8 cellular contexts compared by ENCODE assay signal in the genomic region with DNA sequence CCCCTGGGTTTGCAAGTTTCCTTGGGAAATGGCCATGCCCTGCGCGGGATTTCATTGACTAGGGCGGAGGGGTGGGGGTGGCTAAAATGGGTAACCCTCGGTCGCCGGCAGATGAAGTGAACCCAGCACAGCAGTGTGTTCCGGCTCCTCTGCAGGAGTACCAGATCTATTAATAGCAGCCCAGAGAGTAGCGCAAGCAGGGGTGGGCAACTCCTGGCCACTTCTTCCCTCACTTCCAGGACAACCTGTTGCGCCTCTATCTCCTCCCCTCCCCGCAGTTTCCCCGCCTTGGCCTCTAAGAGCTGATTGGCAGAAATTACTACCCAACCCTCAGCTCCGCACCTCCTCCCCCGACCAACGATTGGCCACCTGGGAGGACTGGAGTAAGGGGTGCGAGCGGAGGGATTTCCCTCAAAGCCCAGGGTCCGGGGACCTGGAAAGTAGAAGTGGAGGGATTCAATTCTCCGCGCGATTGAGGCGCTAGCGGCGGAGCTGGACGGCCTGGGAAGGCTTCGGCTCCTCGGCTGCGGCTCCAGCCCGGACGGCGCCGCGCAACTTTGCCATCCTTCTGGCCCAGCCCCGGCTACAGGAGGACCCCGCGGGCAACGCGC. TPM values are rescaled to one million over a fixed set of nuclear protein-coding genes. Genes with fewer than 3 reads are reported as not detected.
DNase-seq lines count a peak whose midpoint lies in the region; ATAC-seq and TF ChIP-seq lines count a peak whose summit lies in the region.

A gene with protein sequence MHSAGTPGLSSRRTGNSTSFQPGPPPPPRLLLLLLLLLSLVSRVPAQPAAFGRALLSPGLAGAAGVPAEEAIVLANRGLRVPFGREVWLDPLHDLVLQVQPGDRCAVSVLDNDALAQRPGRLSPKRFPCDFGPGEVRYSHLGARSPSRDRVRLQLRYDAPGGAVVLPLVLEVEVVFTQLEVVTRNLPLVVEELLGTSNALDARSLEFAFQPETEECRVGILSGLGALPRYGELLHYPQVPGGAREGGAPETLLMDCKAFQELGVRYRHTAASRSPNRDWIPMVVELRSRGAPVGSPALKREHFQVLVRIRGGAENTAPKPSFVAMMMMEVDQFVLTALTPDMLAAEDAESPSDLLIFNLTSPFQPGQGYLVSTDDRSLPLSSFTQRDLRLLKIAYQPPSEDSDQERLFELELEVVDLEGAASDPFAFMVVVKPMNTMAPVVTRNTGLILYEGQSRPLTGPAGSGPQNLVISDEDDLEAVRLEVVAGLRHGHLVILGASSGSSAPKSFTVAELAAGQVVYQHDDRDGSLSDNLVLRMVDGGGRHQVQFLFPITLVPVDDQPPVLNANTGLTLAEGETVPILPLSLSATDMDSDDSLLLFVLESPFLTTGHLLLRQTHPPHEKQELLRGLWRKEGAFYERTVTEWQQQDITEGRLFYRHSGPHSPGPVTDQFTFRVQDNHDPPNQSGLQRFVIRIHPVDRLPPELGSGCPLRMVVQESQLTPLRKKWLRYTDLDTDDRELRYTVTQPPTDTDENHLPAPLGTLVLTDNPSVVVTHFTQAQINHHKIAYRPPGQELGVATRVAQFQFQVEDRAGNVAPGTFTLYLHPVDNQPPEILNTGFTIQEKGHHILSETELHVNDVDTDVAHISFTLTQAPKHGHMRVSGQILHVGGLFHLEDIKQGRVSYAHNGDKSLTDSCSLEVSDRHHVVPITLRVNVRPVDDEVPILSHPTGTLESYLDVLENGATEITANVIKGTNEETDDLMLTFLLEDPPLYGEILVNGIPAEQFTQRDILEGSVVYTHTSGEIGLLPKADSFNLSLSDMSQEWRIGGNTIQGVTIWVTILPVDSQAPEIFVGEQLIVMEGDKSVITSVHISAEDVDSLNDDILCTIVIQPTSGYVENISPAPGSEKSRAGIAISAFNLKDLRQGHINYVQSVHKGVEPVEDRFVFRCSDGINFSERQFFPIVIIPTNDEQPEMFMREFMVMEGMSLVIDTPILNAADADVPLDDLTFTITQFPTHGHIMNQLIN (N-terminal part only) (plus strand): TSS at position 443 of the 611 bp plus-strand sequence. CDS start 268 bp downstream, outside the sequence.

- peaks cover 2% of the 10 kb centered on the region for H3K27me3 Mint-ChIP-seq in neural crest cell (ENCODE audit: low read depth)

- no peak within 1 kb of the TSS for H3K27ac ChIP-seq in Peyer's patch

- H3K9me3 Mint-ChIP-seq in neural crest cell, result peaks cover 4% of the 10 kb centered on the region

- ATAC-seq in Right ventricle myocardium inferior (peak; percentile 56), GM21390 (IDR thresholded peaks at IDR 0.05; ENCODE audit: unreplicated experiment) (no peak)

- no peak for TF ChIP-seq POLR2A in Peyer's patch (IDR thresholded peaks at IDR 0.05)

- no peak within 1 kb of the TSS for H3K27ac Mint-ChIP-seq in neural crest cell (ENCODE audit: unreplicated experiment)

- H3K36me3 ChIP-seq in Peyer's patch, result no peaks in the 10 kb centered on the region

- H3K4me1 Mint-ChIP-seq in neural crest cell, result peaks cover 20% of the 10 kb centered on the region

- H3K36me3 Mint-ChIP-seq in neural crest cell (ENCODE audit: low read depth), result peaks cover 20% of the 10 kb centered on the region

- H3K4me3 Mint-ChIP-seq in neural crest cell, result peak within 1 kb of the TSS; percentile 98

- DNase-seq in Right ventricle myocardium inferior (ENCODE audit: missing footprints) (no peak), cardiac septum (ENCODE audit: low spot score) (no peak), Peyer's patch (peak in 1 of 3 donors; percentile 50), fibroblast of villous mesenchyme (ENCODE audit: low read depth) (peak; percentile 8), neural crest cell (ENCODE audit: low read depth, low spot score) (peak; percentile 75), SK-N-DZ (ENCODE audit: low spot score) (no peak)
- DNase-seq in activated CD4-positive, alpha-beta T cell treated with anti-CD3 and anti-CD28 coated beads, Interleukin-2, amount 50 U/mL, for 4 hours, result no peak

- H3K9me3 ChIP-seq in Peyer's patch, result no peaks in the 10 kb centered on the region

- intact Hi-C loops in Right ventricle myocardium inferior (cut with DNase I) (loop anchor here (2.0 to 5.0 kb wide), 2 partner anchors 76 to 186 kb away; no protein-coding TSS in a partner anchor), cardiac septum (cut with DNase I) (loop anchor here (5.0 kb wide), 1 partner anchor 81 kb away; no protein-coding TSS in a partner anchor)

- H3K4me1 ChIP-seq in Peyer's patch, result peaks cover 0 to 14% (median 0%) of the 10 kb centered on the region in 4 donors

- peak within 1 kb of the TSS in 3 of 4 donors; percentile 12 to 47 (median 33) for H3K4me3 ChIP-seq in Peyer's patch
- peak within 1 kb of the TSS; percentile 17 for H3K4me3 ChIP-seq in fibroblast of villous mesenchyme (ENCODE audit: low read depth, low read length)

- TF ChIP-seq CTCF in Peyer's patch (IDR thresholded peaks at IDR 0.05), result no peak
- no peak for TF ChIP-seq CTCF in fibroblast of villous mesenchyme (IDR thresholded peaks at IDR 0.05; ENCODE audit: insufficient read depth, low read depth, low read length)
- no peak for TF ChIP-seq CTCF in neural crest cell (conservative IDR thresholded peaks at IDR 0.05)

- no peaks in the 10 kb centered on the region for H3K27me3 ChIP-seq in Peyer's patch

RNA-seq across cellular contexts. Expression of the gene that starts here (rescaled TPM):
- 0.03 TPM for total RNA-seq in Right ventricle myocardium inferior
- 0.22 TPM for total RNA-seq in cardiac septum
- total RNA-seq in Peyer's patch, result 1 to 10 TPM in 1 of 4 donors, under 1 TPM in 2, not detected in 1; 0.13 to 4.1 (median 0.19) TPM
- total RNA-seq in fibroblast of villous mesenchyme, result not detected in 2 replicates
- total RNA-seq in neural crest cell, result 16.5 and 17.9 TPM in 2 replicates
- polyA plus RNA-seq in SK-N-DZ (2014; cell fraction: cytosol; rRNA removed), result not detected in 2 replicates
- polyA plus RNA-seq in SK-N-DZ (2014; cell fraction: nucleus; rRNA removed), result not detected in 2 replicates

Comparison
In these comparisons a context has a peak if more than half of its experiments do, and no peak if none do; other contexts are left out.
1. Peak in ATAC-seq in Right ventricle myocardium inferior; RNA of the gene not detected or under 1 TPM.
2. Peak in DNase-seq and H3K4me3 ChIP-seq in fibroblast of villous mesenchyme; RNA of the gene not detected or under 1 TPM.